ENCODE assay signal across 14 cellular contexts in the genomic region with DNA sequence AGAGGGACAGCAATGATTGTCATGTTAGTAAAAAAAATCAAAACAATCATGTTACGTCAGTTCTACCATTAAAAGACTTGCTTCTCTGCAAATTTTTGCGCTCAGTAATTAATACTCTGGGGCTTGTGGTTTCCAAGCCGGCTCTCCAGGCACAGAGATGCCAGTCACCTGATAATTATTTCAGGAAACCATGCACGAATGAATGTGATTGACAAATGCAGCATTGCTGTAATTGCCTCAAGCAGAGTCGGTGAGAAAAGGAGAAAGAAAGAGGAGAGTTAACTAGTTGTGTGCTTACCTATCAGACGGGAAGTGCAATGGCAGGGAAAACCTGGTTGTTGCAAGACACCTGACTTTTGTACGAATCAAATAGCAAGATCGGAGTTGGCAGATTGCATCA.
DNase-seq lines count a peak whose midpoint lies in the region; ATAC-seq and TF ChIP-seq lines count a peak whose summit lies in the region.
"Had no signal": no experiment of that assay in that cellular context is flagged by ENCODE, and none has a peak within 500 bp of the region (broad histone marks: within the 10 kb centered on the region; RNA-seq: fewer than 3 reads in every experiment).

No MANE protein-coding gene starts in this region.

- TF ChIP-seq EP300 in neural cell (conservative IDR thresholded peaks at IDR 0.05; ENCODE audit: poor library complexity, severe bottlenecking) = peak; percentile 70

- no peaks in the 10 kb centered on the region for H3K79me2 ChIP-seq in neural cell (replicated peaks; ENCODE audit: insufficient read depth, low read length)

- no peaks in the 10 kb centered on the region for H3K36me3 ChIP-seq in BLaER1
- no peaks in the 10 kb centered on the region for H3K36me3 ChIP-seq in BLaER1 treated with 17β-estradiol and CSF1 and Interleukin-3, amounts not matched to agents 10 nM and 100 nM
- H3K36me3 ChIP-seq in neural cell (ENCODE audit: insufficient read depth, low read length) = no peaks in the 10 kb centered on the region
- no peaks in the 10 kb centered on the region for H3K36me3 ChIP-seq in heart left ventricle

- no peak overlapping the region for H2AFZ ChIP-seq in neural cell (ENCODE audit: low read depth, low read length)

- H3K4me1 ChIP-seq in BLaER1 (peaks cover 41% of the 10 kb centered on the region), heart left ventricle (no peaks in the 10 kb centered on the region)
- peaks cover 0 to 42% (median 38%) of the 10 kb centered on the region in 10 experiments; a peak in 17 of 20 replicates for H3K4me1 ChIP-seq in BLaER1 treated with 17β-estradiol and CSF1 and Interleukin-3, amounts not matched to agents 10 nM and 100 nM

- H3K9ac ChIP-seq in BLaER1 = no peak overlapping the region
- no peak overlapping the region for H3K9ac ChIP-seq in BLaER1 treated with 17β-estradiol and CSF1 and Interleukin-3, amounts not matched to agents 10 nM and 100 nM
- H3K9ac ChIP-seq in neural cell (ENCODE audit: low read length) = no peak overlapping the region

- H3K27me3 ChIP-seq in BLaER1 = no peaks in the 10 kb centered on the region
- H3K27me3 ChIP-seq in BLaER1 treated with 17β-estradiol and CSF1 and Interleukin-3, amounts not matched to agents 10 nM and 100 nM = no peaks in the 10 kb centered on the region
- H3K27me3 ChIP-seq in neural cell (ENCODE audit: insufficient read depth, low read depth, low read length) = no peaks in the 10 kb centered on the region
- peaks cover 0 to 26% (median 0%) of the 10 kb centered on the region in 9 donors for H3K27me3 ChIP-seq in heart left ventricle

- TF ChIP-seq CTCF in neural cell (IDR thresholded peaks at IDR 0.05; ENCODE audit: poor library complexity, severe bottlenecking) = no peak
- no peak for TF ChIP-seq CTCF in heart left ventricle (IDR thresholded peaks at IDR 0.05)

- 71 to 80% (median 74%) methylated on average over 8 of the region's 8 CpGs for WGBS in heart left ventricle, 4 donors

- H3K27ac ChIP-seq in BLaER1 = no peak overlapping the region
- no peak overlapping the region for H3K27ac ChIP-seq in BLaER1 treated with 17β-estradiol and CSF1 and Interleukin-3, amounts not matched to agents 10 nM and 100 nM
- H3K27ac ChIP-seq in neural cell (ENCODE audit: low read length) = peak overlapping the region; percentile 26
- H3K27ac ChIP-seq in heart left ventricle = no peak overlapping the region

- H4K20me1 ChIP-seq in BLaER1 (no peaks in the 10 kb centered on the region), neural cell (ENCODE audit: insufficient read depth) (no peaks in the 10 kb centered on the region)
- no peaks in the 10 kb centered on the region for H4K20me1 ChIP-seq in BLaER1 treated with 17β-estradiol and CSF1 and Interleukin-3, amounts not matched to agents 10 nM and 100 nM

- TF ChIP-seq RAD21 in neural cell (conservative IDR thresholded peaks at IDR 0.05) = peak; percentile 22

- ATAC-seq in heart left ventricle (no peak), GM21529 (IDR thresholded peaks at IDR 0.05; ENCODE audit: unreplicated experiment) (no peak)
- ATAC-seq: HCT116 had no signal

- intact Hi-C loops in heart left ventricle (cut with DNase I) = no loop called here

- TF ChIP-seq POLR2A in heart left ventricle (IDR thresholded peaks at IDR 0.05) = no peak

- no peaks in the 10 kb centered on the region for H3F3A ChIP-seq in neural cell (ENCODE audit: insufficient read depth, low read length, poor library complexity, severe bottlenecking)

- H3K9me2 ChIP-seq in neural cell (ENCODE audit: insufficient read depth, low read length) = no peaks in the 10 kb centered on the region

- peak; percentile 2 for DNase-seq in astrocyte of the hippocampus (ENCODE audit: low read depth, low spot score)
- no peak for DNase-seq in NCI-H2107 treated with DMSO at 0.1 percent for 48 hours (lab: John Stamatoyannopoulos, UW; ENCODE audit: unreplicated experiment)
- DNase-seq in heart left ventricle = no peak
- DNase-seq: CD4-positive, alpha-beta T cell; CD8-positive, alpha-beta memory T cell; DMS 273 treated with DMSO at 0.1 percent for 48 hours; DMS79; GF-D8; H9 had no signal

- H3K4me2 ChIP-seq in BLaER1 = peak overlapping the region; percentile 64
- peak overlapping the region in 8 of 11 experiments; percentile 34 to 70 (median 56); a peak in 16 of 22 replicates for H3K4me2 ChIP-seq in BLaER1 treated with 17β-estradiol and CSF1 and Interleukin-3, amounts not matched to agents 10 nM and 100 nM
- H3K4me2 ChIP-seq in neural cell (ENCODE audit: low read length) = peak overlapping the region; percentile 33

- H3K4me3 ChIP-seq in BLaER1 = no peak overlapping the region
- H3K4me3 ChIP-seq in BLaER1 treated with 17β-estradiol and CSF1 and Interleukin-3, amounts not matched to agents 10 nM and 100 nM = no peak overlapping the region
- H3K4me3 ChIP-seq in neural cell (ENCODE audit: low read length) = peak overlapping the region; percentile 38
- no peak overlapping the region for H3K4me3 ChIP-seq in heart left ventricle

- H3K9me3 ChIP-seq in BLaER1 (no peaks in the 10 kb centered on the region), neural cell (ENCODE audit: low read length) (no peaks in the 10 kb centered on the region), heart left ventricle (no peaks in the 10 kb centered on the region)
- no peaks in the 10 kb centered on the region for H3K9me3 ChIP-seq in BLaER1 treated with 17β-estradiol and CSF1 and Interleukin-3, amounts not matched to agents 10 nM and 100 nM (replicated peaks in 1 of 11)

TF ChIP-seq in neural cell, 6 proteins besides CTCF, POLR2A, EP300 and RAD21:
- TF ChIP-seq MXI1 (conservative IDR thresholded peaks at IDR 0.05; ENCODE audit: poor library complexity, severe bottlenecking) (no peak), POLR2AphosphoS5 (IDR thresholded peaks at IDR 0.05) (peak; percentile 37), EZH2 (IDR thresholded peaks at IDR 0.05; ENCODE audit: borderline replicate concordance, insufficient read depth, low read length, poor library complexity, severe bottlenecking) (no peak), TAF1 (IDR thresholded peaks at IDR 0.05; ENCODE audit: low read depth) (no peak)
- TF ChIP-seq, protein P1, sequence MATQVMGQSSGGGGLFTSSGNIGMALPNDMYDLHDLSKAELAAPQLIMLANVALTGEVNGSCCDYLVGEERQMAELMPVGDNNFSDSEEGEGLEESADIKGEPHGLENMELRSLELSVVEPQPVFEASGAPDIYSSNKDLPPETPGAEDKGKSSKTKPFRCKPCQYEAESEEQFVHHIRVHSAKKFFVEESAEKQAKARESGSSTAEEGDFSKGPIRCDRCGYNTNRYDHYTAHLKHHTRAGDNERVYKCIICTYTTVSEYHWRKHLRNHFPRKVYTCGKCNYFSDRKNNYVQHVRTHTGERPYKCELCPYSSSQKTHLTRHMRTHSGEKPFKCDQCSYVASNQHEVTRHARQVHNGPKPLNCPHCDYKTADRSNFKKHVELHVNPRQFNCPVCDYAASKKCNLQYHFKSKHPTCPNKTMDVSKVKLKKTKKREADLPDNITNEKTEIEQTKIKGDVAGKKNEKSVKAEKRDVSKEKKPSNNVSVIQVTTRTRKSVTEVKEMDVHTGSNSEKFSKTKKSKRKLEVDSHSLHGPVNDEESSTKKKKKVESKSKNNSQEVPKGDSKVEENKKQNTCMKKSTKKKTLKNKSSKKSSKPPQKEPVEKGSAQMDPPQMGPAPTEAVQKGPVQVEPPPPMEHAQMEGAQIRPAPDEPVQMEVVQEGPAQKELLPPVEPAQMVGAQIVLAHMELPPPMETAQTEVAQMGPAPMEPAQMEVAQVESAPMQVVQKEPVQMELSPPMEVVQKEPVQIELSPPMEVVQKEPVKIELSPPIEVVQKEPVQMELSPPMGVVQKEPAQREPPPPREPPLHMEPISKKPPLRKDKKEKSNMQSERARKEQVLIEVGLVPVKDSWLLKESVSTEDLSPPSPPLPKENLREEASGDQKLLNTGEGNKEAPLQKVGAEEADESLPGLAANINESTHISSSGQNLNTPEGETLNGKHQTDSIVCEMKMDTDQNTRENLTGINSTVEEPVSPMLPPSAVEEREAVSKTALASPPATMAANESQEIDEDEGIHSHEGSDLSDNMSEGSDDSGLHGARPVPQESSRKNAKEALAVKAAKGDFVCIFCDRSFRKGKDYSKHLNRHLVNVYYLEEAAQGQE (IDR thresholded peaks at IDR 0.05; ENCODE audit: borderline replicate concordance) = no peak
